In the genomic region with DNA sequence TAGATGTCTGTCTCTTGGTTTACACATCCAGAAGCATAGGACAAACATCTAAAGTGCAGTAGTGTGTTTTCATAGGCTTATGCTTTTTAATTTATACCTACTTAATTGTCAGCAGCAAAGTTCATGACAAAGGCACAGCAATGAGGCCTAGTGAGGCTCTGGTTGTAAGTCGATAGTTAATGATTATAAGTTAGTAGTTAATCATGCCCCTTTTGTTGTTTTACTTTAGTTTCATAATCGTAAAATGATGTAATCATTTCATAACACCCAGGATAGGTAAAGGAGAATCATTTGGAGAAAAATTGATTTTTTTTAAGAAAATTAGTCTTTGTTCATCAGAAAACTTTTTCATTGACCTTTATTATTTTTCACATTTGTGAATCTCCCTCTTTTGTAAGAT, we compare ENCODE assay signal across 24 cellular contexts.
"Had no signal": no experiment of that assay in that cellular context is flagged by ENCODE, and none has a peak within 500 bp of the region (broad histone marks: within the 10 kb centered on the region; RNA-seq: fewer than 3 reads in every experiment).

No MANE protein-coding gene starts in this region.

- ATAC-seq: heart left ventricle; left cardiac atrium; left ventricle myocardium superior; sciatic nerve; stimulated activated memory B cell treated with anti-CD40 and anti-IgM and Interleukin-4, amounts not matched to agents 10 μg/mL and 1 μg/mL and 100 μg/mL, for 72 hours had no signal

- H3K4me1 ChIP-seq: heart left ventricle, parathyroid adenoma, prostate gland, spleen, tibial artery had no signal

- H3K4me3 ChIP-seq: coronary artery, heart left ventricle, prostate gland, spleen, tibial artery had no signal

- H3K9me3 ChIP-seq: heart left ventricle, prostate gland, tibial artery had no signal

- H3K27ac ChIP-seq: coronary artery, heart left ventricle, parathyroid adenoma, prostate gland, spleen, tibial artery had no signal

- H3K9ac ChIP-seq: parathyroid adenoma had no signal

- H3K27me3 ChIP-seq: heart left ventricle, spleen, tibial artery had no signal

- DNase-seq: effector CD4-positive, alpha-beta T cell; endodermal cell; erythroblast; foreskin melanocyte; heart left ventricle; hippocampal formation; islet precursor cell; left cardiac atrium; left ventricle myocardium superior; mesendoderm; naive B cell; occipital lobe; retina; spleen; stimulated activated CD4-positive, alpha-beta T cell treated with anti-CD3 and anti-CD28 coated beads, Interleukin-15, amount 100 ng/mL, for 24 hours; stimulated activated CD4-positive, alpha-beta T cell treated with anti-CD3 and anti-CD28 coated beads, Interleukin-1b, Interleukin-23, amount 100 ng/mL, for 48 hours; stimulated activated CD4-positive, alpha-beta T cell treated with anti-CD3 and anti-CD28 coated beads, Interleukin-4, amount 100 ng/mL, for 24 hours; tibial artery had no signal

- FAIRE-seq: endothelial cell of umbilical vein had no signal

- H3K36me3 ChIP-seq: heart left ventricle, prostate gland, spleen, tibial artery had no signal
